ENCODE assay signal across 9 cellular contexts in genomic region chr5:170623576-170624181, GRCh38.
A peak's percentile ranks its signal among the peaks of the same experiment; 100 is the strongest.
DNase-seq lines count a peak whose midpoint lies in the region; ATAC-seq and TF ChIP-seq lines count a peak whose summit lies in the region.
"Had no signal": no experiment of that assay in that cellular context is flagged by ENCODE, and none has a peak within 500 bp of the region (broad histone marks: within the 10 kb centered on the region; RNA-seq: fewer than 3 reads in every experiment).

No MANE protein-coding gene starts in this region.

- CTCF ChIA-PET in WTC11 (lab: Charles Lee), result interaction anchor here (0.6 to 4.3 kb wide), 20 partner anchors 8 to 398 kb away, joined by 3 to 30 read pairs (median 8); partner anchors contain the start of gene KCNIP1
- CTCF ChIA-PET in CD8-positive, alpha-beta memory T cell (lab: Charles Lee), result no interaction called here
- CTCF ChIA-PET in CD8-positive, alpha-beta T cell (lab: Charles Lee), result interaction anchor here (1.1 kb wide), 2 partner anchors 9 to 189 kb away, joined by 4 to 6 read pairs; no protein-coding TSS in a partner anchor

- H3K36me3 Mint-ChIP-seq in WTC11, result no peaks in the 10 kb centered on the region
- no peaks in the 10 kb centered on the region for H3K36me3 Mint-ChIP-seq in CD8-positive, alpha-beta memory T cell
- no peaks in the 10 kb centered on the region for H3K36me3 Mint-ChIP-seq in CD8-positive, alpha-beta T cell

- no peak overlapping the region for H3K27ac Mint-ChIP-seq in WTC11
- no peak overlapping the region for H3K27ac Mint-ChIP-seq in CD8-positive, alpha-beta memory T cell
- H3K27ac Mint-ChIP-seq in CD8-positive, alpha-beta T cell, result no peak overlapping the region
- H3K27ac Mint-ChIP-seq: B cell had no signal

- no peak overlapping the region for H3K27ac ChIP-seq in CD8-positive, alpha-beta memory T cell (ENCODE audit: low read depth, low read length)
- H3K27ac ChIP-seq in CD8-positive, alpha-beta T cell (ENCODE audit: low read depth, low read length), result no peak overlapping the region

- H3K4me3 ChIP-seq in CD8-positive, alpha-beta memory T cell (ENCODE audit: low read length), result no peak overlapping the region
- H3K4me3 ChIP-seq in CD8-positive, alpha-beta T cell (ENCODE audit: low read depth, low read length), result no peak overlapping the region

- H3K9me3 ChIP-seq in CD8-positive, alpha-beta memory T cell (ENCODE audit: low read length), result no peaks in the 10 kb centered on the region
- H3K9me3 ChIP-seq in CD8-positive, alpha-beta T cell (ENCODE audit: low read length), result no peaks in the 10 kb centered on the region

- peak; percentile 89 for ATAC-seq in WTC11
- ATAC-seq in left cardiac atrium, result peak; percentile 63
- ATAC-seq in CD8-positive, alpha-beta T cell, result no peak

- TF ChIP-seq CTCF in WTC11 (IDR thresholded peaks at IDR 0.05), result peak; percentile 79
- TF ChIP-seq CTCF in CD8-positive, alpha-beta T cell (IDR thresholded peaks at IDR 0.05), result no peak

- H3K27me3 ChIP-seq in CD8-positive, alpha-beta memory T cell (ENCODE audit: insufficient read depth, low read length, poor library complexity, severe bottlenecking), result no peaks in the 10 kb centered on the region
- H3K27me3 ChIP-seq in CD8-positive, alpha-beta T cell (ENCODE audit: insufficient read depth, low read length), result no peaks in the 10 kb centered on the region

- no peaks in the 10 kb centered on the region for H3K4me1 ChIP-seq in CD8-positive, alpha-beta memory T cell (ENCODE audit: insufficient read depth, low read length)
- no peaks in the 10 kb centered on the region for H3K4me1 ChIP-seq in CD8-positive, alpha-beta T cell (ENCODE audit: insufficient read depth, low read length)

- peaks cover 19% of the 10 kb centered on the region for H3K4me1 Mint-ChIP-seq in WTC11
- no peaks in the 10 kb centered on the region for H3K4me1 Mint-ChIP-seq in CD8-positive, alpha-beta memory T cell
- no peaks in the 10 kb centered on the region for H3K4me1 Mint-ChIP-seq in CD8-positive, alpha-beta T cell (ENCODE audit: low read depth)
- H3K4me1 Mint-ChIP-seq: B cell had no signal

- H3K9me3 Mint-ChIP-seq in WTC11, result no peaks in the 10 kb centered on the region
- H3K9me3 Mint-ChIP-seq in CD8-positive, alpha-beta memory T cell, result peaks cover 0 to 3% (median 0%) of the 10 kb centered on the region in 5 donors
- H3K9me3 Mint-ChIP-seq in CD8-positive, alpha-beta T cell, result no peaks in the 10 kb centered on the region

- DNase-seq in NCI-H1436 (lab: John Stamatoyannopoulos, UW), result peak; percentile 8
- no peak for DNase-seq in NCI-H1436 treated with DMSO at 0.1 percent for 48 hours (lab: John Stamatoyannopoulos, UW)
- peak; percentile 61 to 84 for DNase-seq in Kasumi-1 (lab: John Stamatoyannopoulos, UW)
- DNase-seq in WTC11 (ENCODE audit: low spot score), result peak; percentile 82
- peak; percentile 38 for DNase-seq in left cardiac atrium
- DNase-seq in stimulated activated CD4-positive, alpha-beta T cell treated with anti-CD3 and anti-CD28 coated beads, Interleukin-2, amount 100 ng/mL, for 24 hours, result peak; percentile 46 to 66
- no peak for DNase-seq in CD8-positive, alpha-beta memory T cell
- DNase-seq in CD8-positive, alpha-beta T cell, result no peak

- H3K4me3 Mint-ChIP-seq in WTC11, result no peak overlapping the region
- H3K4me3 Mint-ChIP-seq in CD8-positive, alpha-beta memory T cell, result no peak overlapping the region
- H3K4me3 Mint-ChIP-seq in CD8-positive, alpha-beta T cell, result no peak overlapping the region
- H3K4me3 Mint-ChIP-seq: B cell had no signal

- POLR2A ChIA-PET in WTC11 (lab: Charles Lee), result interaction anchor here (0.7 kb wide), 1 partner anchor 258 kb away, joined by 3 read pairs; no protein-coding TSS in a partner anchor
- POLR2A ChIA-PET in CD8-positive, alpha-beta memory T cell (lab: Charles Lee), result no interaction called here
- POLR2A ChIA-PET in CD8-positive, alpha-beta T cell (lab: Charles Lee), result no interaction called here

- no peaks in the 10 kb centered on the region for H3K36me3 ChIP-seq in CD8-positive, alpha-beta memory T cell (ENCODE audit: insufficient read depth, low read length)
- no peaks in the 10 kb centered on the region for H3K36me3 ChIP-seq in CD8-positive, alpha-beta T cell (ENCODE audit: insufficient read depth, low read length)

- H3K27me3 Mint-ChIP-seq in WTC11 (ENCODE audit: low read depth), result peaks cover 11% of the 10 kb centered on the region
- H3K27me3 Mint-ChIP-seq in CD8-positive, alpha-beta memory T cell, result peaks cover 5 to 13% of the 10 kb centered on the region in 2 donors
- H3K27me3 Mint-ChIP-seq in CD8-positive, alpha-beta T cell (ENCODE audit: low read depth), result peaks cover 6% of the 10 kb centered on the region

- intact Hi-C loops in left cardiac atrium (cut with DNase I), result loop anchor here in 1 of 2 donors (2.0 to 10.0 kb wide), 2 partner anchors 189 to 399 kb away; no protein-coding TSS in a partner anchor
- intact Hi-C loops in CD8-positive, alpha-beta T cell (cut with DNase I, micrococcal nuclease), result no loop called here

TF ChIP-seq in WTC11, 78 proteins besides CTCF, POLR2A, EP300 and RAD21:
- no peak for TF ChIP-seq ZBTB21 (CRISPR knock-in tag; IDR thresholded peaks at IDR 0.05; ENCODE audit: borderline replicate concordance)
- no peak for TF ChIP-seq SOX15 (CRISPR knock-in tag; IDR thresholded peaks at IDR 0.05)
- no peak for TF ChIP-seq ZNF416 (CRISPR knock-in tag; IDR thresholded peaks at IDR 0.05)
- no peak for TF ChIP-seq ZNF423 (CRISPR knock-in tag; IDR thresholded peaks at IDR 0.05)
- TF ChIP-seq ZNF396 (CRISPR knock-in tag; IDR thresholded peaks at IDR 0.05; ENCODE audit: borderline replicate concordance), result no peak

Comparison
In these comparisons a context has a peak if more than half of its experiments do, and no peak if none do; other contexts are left out.
1. DNase-seq: peak in NCI-H1436 (single experiment), Kasumi-1 (2 of 2), WTC11 (single experiment), left cardiac atrium (single experiment) and stimulated activated CD4-positive, alpha-beta T cell treated with anti-CD3 and anti-CD28 coated beads, Interleukin-2, amount 100 ng/mL, for 24 hours (2 of 2); none in NCI-H1436 treated with DMSO at 0.1 percent for 48 hours (single experiment), CD8-positive, alpha-beta memory T cell (0 of 5) and CD8-positive, alpha-beta T cell (0 of 7).